Comparison of ENCODE assay signal across 16 cellular contexts in the genomic region with DNA sequence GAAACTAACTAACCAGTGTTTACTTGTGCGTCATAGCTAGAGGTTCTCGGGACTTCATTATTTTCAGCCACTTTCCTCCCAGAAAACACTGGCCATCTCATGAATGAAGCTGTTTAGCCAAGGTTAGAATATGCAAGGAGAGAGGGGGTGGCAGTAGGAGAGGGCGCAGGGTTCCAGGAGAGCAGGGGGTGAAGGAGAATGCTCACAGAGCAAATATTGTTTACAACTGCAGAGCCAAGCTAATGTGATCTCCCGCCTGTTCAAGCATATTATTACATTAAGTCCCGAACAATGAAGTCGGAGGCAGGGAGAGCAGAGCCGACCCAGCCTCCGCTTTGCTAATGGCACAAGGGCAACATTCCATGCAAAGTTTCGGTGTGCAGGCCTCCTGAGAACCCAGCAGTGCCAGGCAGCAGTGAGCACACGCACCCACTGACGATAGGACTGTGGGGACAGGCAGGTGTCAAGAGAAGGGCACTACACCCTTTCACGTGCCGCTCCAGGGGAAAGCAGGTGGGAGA.
DNase-seq lines count a peak whose midpoint lies in the region; ATAC-seq and TF ChIP-seq lines count a peak whose summit lies in the region.
"Had no signal": no experiment of that assay in that cellular context is flagged by ENCODE, and none has a peak within 500 bp of the region (broad histone marks: within the 10 kb centered on the region; RNA-seq: fewer than 3 reads in every experiment).

No MANE protein-coding gene starts in this region.

- H3K4me3 Mint-ChIP-seq in glutamatergic neuron (ENCODE audit: unreplicated experiment) = peak overlapping the region; percentile 63
- H3K4me3 Mint-ChIP-seq: activated naive CD8-positive, alpha-beta T cell treated with anti-CD3 and anti-CD28 coated beads, Interleukin-2, amount 10 ng/mL, durations not matched to agents 7 days and 5 days; immature natural killer cell; naive thymus-derived CD4-positive, alpha-beta T cell had no signal

- TF ChIP-seq CTCF in heart left ventricle (IDR thresholded peaks at IDR 0.05) = no peak
- no peak for TF ChIP-seq CTCF in glutamatergic neuron (IDR thresholded peaks at IDR 0.05; ENCODE audit: partially characterized antibody, unreplicated experiment)
- TF ChIP-seq CTCF in parathyroid adenoma (IDR thresholded peaks at IDR 0.05) = no peak

- H2AFZ ChIP-seq in parathyroid adenoma = no peak overlapping the region

- peaks cover 9 to 97% (median 70%) of the 10 kb centered on the region in 12 donors for H3K4me1 ChIP-seq in heart left ventricle
- H3K4me1 ChIP-seq in right cardiac atrium (ENCODE audit: control insufficient read depth, insufficient read depth, low read length) = peaks cover 35% of the 10 kb centered on the region
- peaks cover 24% of the 10 kb centered on the region for H3K4me1 ChIP-seq in parathyroid adenoma
- H3K4me1 ChIP-seq in aorta (ENCODE audit: control insufficient read depth in 1 of 2, insufficient read depth in 2 of 2, low read length in 2 of 2) = peaks cover 2 to 8% of the 10 kb centered on the region in 2 donors

- peaks cover 29% of the 10 kb centered on the region for H3K79me2 ChIP-seq in parathyroid adenoma

- TF ChIP-seq POLR2A in heart left ventricle (IDR thresholded peaks at IDR 0.05) = no peak

- H3K4me3 ChIP-seq in heart left ventricle = no peak overlapping the region
- H3K4me3 ChIP-seq in right cardiac atrium (ENCODE audit: low read length) = no peak overlapping the region
- no peak overlapping the region for H3K4me3 ChIP-seq in parathyroid adenoma (ENCODE audit: low read depth, low read length)
- no peak overlapping the region for H3K4me3 ChIP-seq in aorta (ENCODE audit: low read length in 2 of 2)

- 62 to 77% (median 72%) methylated on average over 13 of the region's 13 CpGs for WGBS in heart left ventricle, 4 donors
- WGBS in right cardiac atrium = 77% methylated on average over 13 of the region's 13 CpGs
- 27 to 28% methylated on average over 13 of the region's 13 CpGs for WGBS in aorta, 2 donors

- peak overlapping the region; percentile 94 for H3K27ac Mint-ChIP-seq in glutamatergic neuron (ENCODE audit: unreplicated experiment)
- H3K27ac Mint-ChIP-seq: immature natural killer cell had no signal

- ATAC-seq in heart left ventricle (peak in 2 of 4 donors; percentile 16 to 23), right cardiac atrium (no peak), aorta (ENCODE audit: low FRiP score) (peak; percentile 13)
- ATAC-seq: naive thymus-derived CD4-positive, alpha-beta T cell had no signal

- H3K4me2 ChIP-seq in parathyroid adenoma (ENCODE audit: low read length) = peak overlapping the region; percentile 18

- H3K36me3 ChIP-seq in heart left ventricle = no peaks in the 10 kb centered on the region
- no peaks in the 10 kb centered on the region for H3K36me3 ChIP-seq in parathyroid adenoma (ENCODE audit: control insufficient read depth, insufficient read depth, low read length)
- H3K36me3 ChIP-seq in aorta (ENCODE audit: control insufficient read depth in 1 of 2, insufficient read depth in 2 of 2, low read length in 1 of 2) = no peaks in the 10 kb centered on the region

- H3K36me3 Mint-ChIP-seq in glutamatergic neuron (ENCODE audit: unreplicated experiment) = no peaks in the 10 kb centered on the region
- H3K36me3 Mint-ChIP-seq: immature natural killer cell had no signal

- H3K9ac ChIP-seq in parathyroid adenoma = no peak overlapping the region

- H3K27me3 ChIP-seq in heart left ventricle = no peaks in the 10 kb centered on the region
- no peaks in the 10 kb centered on the region for H3K27me3 ChIP-seq in right cardiac atrium (ENCODE audit: control insufficient read depth, insufficient read depth)
- no peaks in the 10 kb centered on the region for H3K27me3 ChIP-seq in parathyroid adenoma (ENCODE audit: control insufficient read depth, insufficient read depth, low read length)
- no peaks in the 10 kb centered on the region for H3K27me3 ChIP-seq in aorta (ENCODE audit: control insufficient read depth in 1 of 2, insufficient read depth in 2 of 2, low read length in 1 of 2)

- peaks cover 11% of the 10 kb centered on the region for H3K27me3 Mint-ChIP-seq in glutamatergic neuron (ENCODE audit: unreplicated experiment)
- H3K27me3 Mint-ChIP-seq: activated naive CD8-positive, alpha-beta T cell treated with anti-CD3 and anti-CD28 coated beads, Interleukin-2, amount 10 ng/mL, durations not matched to agents 7 days and 5 days; naive thymus-derived CD4-positive, alpha-beta T cell had no signal

- no peaks in the 10 kb centered on the region for H3K9me3 ChIP-seq in heart left ventricle
- no peaks in the 10 kb centered on the region for H3K9me3 ChIP-seq in right cardiac atrium (ENCODE audit: control insufficient read depth, low read length)
- no peaks in the 10 kb centered on the region for H3K9me3 ChIP-seq in parathyroid adenoma (ENCODE audit: control insufficient read depth, low read length)
- no peaks in the 10 kb centered on the region for H3K9me3 ChIP-seq in aorta (ENCODE audit: control insufficient read depth, low read length)

- peaks cover 88% of the 10 kb centered on the region for H3K4me1 Mint-ChIP-seq in glutamatergic neuron (ENCODE audit: low read depth, unreplicated experiment)

- peaks cover 23% of the 10 kb centered on the region for H3K9me3 Mint-ChIP-seq in glutamatergic neuron (ENCODE audit: unreplicated experiment)
- H3K9me3 Mint-ChIP-seq: activated naive CD8-positive, alpha-beta T cell treated with anti-CD3 and anti-CD28 coated beads, Interleukin-2, amount 10 ng/mL, durations not matched to agents 7 days and 5 days; immature natural killer cell; naive thymus-derived CD4-positive, alpha-beta T cell had no signal

- DNase-seq in heart left ventricle (no peak), right cardiac atrium (no peak), glutamatergic neuron (no peak), aorta (no peak), germinal center (ENCODE audit: low spot score) (no peak)
- no peak for DNase-seq in activated CD4-positive, alpha-beta T cell treated with anti-CD3 and anti-CD28 coated beads for 48 hours
- no peak for DNase-seq in activated CD8-positive, alpha-beta memory T cell treated with anti-CD3 and anti-CD28 coated beads, Interleukin-2, amount 50 U/mL, for 4 hours
- DNase-seq: activated CD4-positive, CD25-positive, alpha-beta regulatory T cell treated with anti-CD3 and anti-CD28 coated beads, Interleukin-2, amount 50 U/mL, for 72 hours; activated naive CD8-positive, alpha-beta T cell treated with anti-CD3 and anti-CD28 coated beads, Interleukin-2, amount 10 ng/mL, durations not matched to agents 7 days and 5 days; immature natural killer cell; naive thymus-derived CD4-positive, alpha-beta T cell; NCI-H1436 treated with DMSO at 0.1 percent for 48 hours; NK-92 treated with Interleukin-12 subunit alpha and Interleukin-12 subunit beta, amount 100 ng/mL, for 24 hours; stimulated activated CD8-positive, alpha-beta memory T cell treated with anti-CD3 and anti-CD28 coated beads, Interleukin-4, amount 100 ng/mL, for 48 hours; SW 1271 had no signal

- intact Hi-C loops in heart left ventricle (cut with DNase I) (loop anchor here in 1 of 10 donors (10.0 kb wide), 1 partner anchor 61 kb away; no protein-coding TSS in a partner anchor), right cardiac atrium (cut with DNase I) (no loop called here), aorta (cut with DNase I) (no loop called here)

- H3K27ac ChIP-seq in heart left ventricle (peak overlapping the region in 11 of 12 donors; percentile 15 to 93 (median 82)), right cardiac atrium (ENCODE audit: low read length) (no peak overlapping the region), parathyroid adenoma (peak overlapping the region; percentile 54), aorta (ENCODE audit: low read depth in 1 of 2, low read length in 2 of 2) (no peak overlapping the region)

Comparison
In these comparisons a context has a peak if more than half of its experiments do, and no peak if none do; other contexts are left out.
1. H3K27ac ChIP-seq: peak in heart left ventricle (11 of 12) and parathyroid adenoma (single experiment); none in right cardiac atrium (single experiment) and aorta (0 of 2).